In the genomic region with DNA sequence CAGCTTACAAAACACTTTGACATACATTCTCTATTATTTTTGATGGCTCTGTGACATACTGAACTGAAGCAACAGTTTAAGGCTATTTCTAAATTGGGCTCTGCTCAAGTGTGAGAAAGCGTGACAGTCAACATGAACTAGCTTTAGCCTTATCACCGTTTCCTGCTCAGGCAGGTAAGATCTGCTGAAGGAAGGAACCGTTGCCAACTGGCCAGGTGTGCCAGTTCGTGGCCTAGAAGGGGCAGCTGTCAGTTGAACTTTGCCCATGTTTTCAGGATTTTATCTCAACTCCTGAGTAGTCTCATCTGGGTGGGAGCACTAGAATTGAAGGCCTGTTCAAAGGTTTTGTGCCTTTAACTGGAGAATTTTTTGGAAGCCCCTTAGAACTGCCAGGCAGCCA, we compare ENCODE assay signal across 10 cellular contexts.
DNase-seq lines count a peak whose midpoint lies in the region; ATAC-seq, FAIRE-seq and TF ChIP-seq lines count a peak whose summit lies in the region.
"Had no signal": no experiment of that assay in that cellular context is flagged by ENCODE, and none has a peak within 500 bp of the region (broad histone marks: within the 10 kb centered on the region; RNA-seq: fewer than 3 reads in every experiment).

No MANE protein-coding gene starts in this region.

- TF ChIP-seq POLR2A in prostate gland (IDR thresholded peaks at IDR 0.05) (no peak), uterus (IDR thresholded peaks at IDR 0.05) (no peak)

- peaks cover 40% of the 10 kb centered on the region for H3K79me2 ChIP-seq in MM.1S (ENCODE audit: low read length)

- H3K36me3 ChIP-seq in MM.1S (replicated peaks; ENCODE audit: insufficient read depth, low read length) (no peaks in the 10 kb centered on the region), bronchial epithelial cell (ENCODE audit: control insufficient read depth, insufficient read depth, low read length) (peaks cover 2% of the 10 kb centered on the region), prostate gland (no peaks in the 10 kb centered on the region), uterus (no peaks in the 10 kb centered on the region)

- FAIRE-seq in bronchial epithelial cell (lab: Jason Lieb, UNC), result no peak
- no peak for FAIRE-seq in frontal cortex (lab: Jason Lieb, UNC)
- FAIRE-seq: TTC549 had no signal

- H3K27me3 ChIP-seq in MM.1S (replicated peaks; ENCODE audit: insufficient read depth, low read length), result no peaks in the 10 kb centered on the region
- no peaks in the 10 kb centered on the region for H3K27me3 ChIP-seq in bronchial epithelial cell (ENCODE audit: control insufficient read depth, insufficient read depth, low read length)
- no peaks in the 10 kb centered on the region for H3K27me3 ChIP-seq in prostate gland (replicated peaks; ENCODE audit: insufficient read depth)
- H3K27me3 ChIP-seq in uterus, result no peaks in the 10 kb centered on the region

- peak; percentile 29 for ATAC-seq in GM18858 (IDR thresholded peaks at IDR 0.05; ENCODE audit: unreplicated experiment)

- H3K4me1 ChIP-seq in MM.1S (ENCODE audit: low read length), result peaks cover 49% of the 10 kb centered on the region
- H3K4me1 ChIP-seq in prostate gland (replicated peaks), result no peaks in the 10 kb centered on the region
- no peaks in the 10 kb centered on the region for H3K4me1 ChIP-seq in uterus

- H2AFZ ChIP-seq in MM.1S (ENCODE audit: low read length), result no peak overlapping the region

- H3K9me3 ChIP-seq in MM.1S (replicated peaks; ENCODE audit: insufficient read depth, low read length) (no peaks in the 10 kb centered on the region), prostate gland (no peaks in the 10 kb centered on the region), uterus (no peaks in the 10 kb centered on the region)

- no peaks in the 10 kb centered on the region for H3K9me2 ChIP-seq in MM.1S (replicated peaks; ENCODE audit: insufficient read depth, low read length)

- no peak overlapping the region for H3K4me3 ChIP-seq in MM.1S (ENCODE audit: low read length)
- no peak overlapping the region for H3K4me3 ChIP-seq in bronchial epithelial cell (ENCODE audit: low read depth, low read length)
- H3K4me3 ChIP-seq in prostate gland, result no peak overlapping the region
- no peak overlapping the region for H3K4me3 ChIP-seq in uterus

- WGBS in prostate gland, result 49% methylated on average over 4 of the region's 4 CpGs

- peaks cover 24% of the 10 kb centered on the region for H3F3A ChIP-seq in MM.1S (ENCODE audit: insufficient read depth, low read length)

- TF ChIP-seq CTCF in MM.1S (IDR thresholded peaks at IDR 0.05; ENCODE audit: low read length) (no peak), bronchial epithelial cell (IDR thresholded peaks at IDR 0.05; ENCODE audit: insufficient read depth, low read length, severe bottlenecking) (no peak), prostate gland (IDR thresholded peaks at IDR 0.05) (no peak), uterus (IDR thresholded peaks at IDR 0.05) (no peak)

- no peaks in the 10 kb centered on the region for H4K20me1 ChIP-seq in MM.1S (ENCODE audit: insufficient read depth, low read length)

- DNase-seq in MM.1S (peak; percentile 65), bronchial epithelial cell (ENCODE audit: low read depth) (peak; percentile 86), prostate gland (ENCODE audit: low spot score) (peak; percentile 53), NCI-H524 (lab: John Stamatoyannopoulos, UW) (no peak), frontal cortex (ENCODE audit: low spot score in 2 of 2) (no peak), uterus (no peak)
- DNase-seq: amniotic stem cell, retina had no signal

- H3K27ac ChIP-seq in MM.1S (ENCODE audit: low read length) (peak overlapping the region; percentile 30; the same call in 1 of the 2 replicates), prostate gland (peak overlapping the region; percentile 49 to 68), uterus (no peak overlapping the region)

- no peak overlapping the region for H3K4me2 ChIP-seq in MM.1S (ENCODE audit: low read depth, low read length)

- intact Hi-C loops in prostate gland (cut with DNase I) (no loop called here), uterus (cut with DNase I; ENCODE audit: low total_unique reads) (no loop called here)

- H3K9ac ChIP-seq in MM.1S (ENCODE audit: low read length), result no peak overlapping the region

Comparison
In these comparisons a context has a peak if more than half of its experiments do, and no peak if none do; other contexts are left out.
1. DNase-seq: peak in MM.1S (single experiment), bronchial epithelial cell (single experiment) and prostate gland (single experiment); none in NCI-H524 (0 of 2), frontal cortex (0 of 2) and uterus (0 of 2).
2. H3K27ac ChIP-seq: peak in MM.1S (single experiment) and prostate gland (2 of 2); none in uterus (0 of 2).